ENCODE assay signal across 9 cellular contexts in the genomic region with DNA sequence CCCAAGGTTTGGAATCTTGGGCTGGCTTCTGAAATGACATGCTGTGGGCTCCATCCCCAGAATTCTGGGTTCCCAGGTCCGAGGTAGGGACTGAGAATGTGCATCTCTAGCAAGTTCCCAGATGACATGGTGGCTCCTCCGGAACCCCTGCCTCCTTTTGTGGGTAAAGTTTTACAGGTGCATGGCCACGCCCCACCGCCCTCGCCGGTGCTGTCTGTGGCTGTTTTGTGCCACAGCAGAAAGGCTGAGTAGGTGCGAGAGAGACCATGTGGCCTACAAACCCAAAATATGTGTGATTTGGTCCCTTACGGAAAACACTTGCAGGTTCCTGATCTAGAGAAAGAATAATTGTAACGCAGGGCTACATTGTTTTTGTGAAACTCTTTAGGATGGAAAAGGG. TPM values are rescaled to one million over a fixed set of nuclear protein-coding genes. Genes with fewer than 3 reads are reported as not detected.
DNase-seq lines count a peak whose midpoint lies in the region; ATAC-seq lines count a peak whose summit lies in the region.
"Had no signal": no experiment of that assay in that cellular context is flagged by ENCODE, and none has a peak within 500 bp of the region (broad histone marks: within the 10 kb centered on the region; RNA-seq: fewer than 3 reads in every experiment).

No MANE protein-coding gene starts in this region.

- H3K27ac Mint-ChIP-seq in activated CD4-positive, alpha-beta T cell treated with anti-CD3 and anti-CD28 coated beads, Interleukin-2, amount 10 ng/mL, durations not matched to agents 24 days and 14 days, result peak overlapping the region; percentile 60
- H3K27ac Mint-ChIP-seq in activated naive CD8-positive, alpha-beta T cell, result peak overlapping the region; percentile 90

- no peak for ATAC-seq in HG02970 (IDR thresholded peaks at IDR 0.05; ENCODE audit: low FRiP score, unreplicated experiment)
- ATAC-seq: Panc1 had no signal

- H3K4me3 ChIP-seq in BLaER1 treated with 17β-estradiol and CSF1 and Interleukin-3, amounts not matched to agents 10 nM and 100 nM, result no peak overlapping the region; a peak in 1 of 20 replicates

- no peak overlapping the region for H3K27ac ChIP-seq in BLaER1 treated with 17β-estradiol and CSF1 and Interleukin-3, amounts not matched to agents 10 nM and 100 nM

- H3K4me3 Mint-ChIP-seq in activated CD4-positive, alpha-beta T cell treated with anti-CD3 and anti-CD28 coated beads, Interleukin-2, amount 10 ng/mL, durations not matched to agents 24 days and 14 days, result peak overlapping the region; percentile 34
- peak overlapping the region; percentile 40 for H3K4me3 Mint-ChIP-seq in activated naive CD8-positive, alpha-beta T cell

- peak; percentile 79 for DNase-seq in activated CD4-positive, alpha-beta T cell treated with anti-CD3 and anti-CD28 coated beads, Interleukin-2, amount 10 ng/mL, durations not matched to agents 24 days and 14 days
- peak; percentile 72 for DNase-seq in stimulated activated CD4-positive, alpha-beta T cell treated with anti-CD3 and anti-CD28 coated beads, Interleukin-2, amount 100 ng/mL, for 4 hours (ENCODE audit: low read depth)
- DNase-seq in COLO668 (lab: John Stamatoyannopoulos, UW; ENCODE audit: unreplicated experiment) (no peak), C1 segment of cervical spinal cord (lab: John Stamatoyannopoulos, UW) (no peak), KG1 (lab: John Stamatoyannopoulos, UW) (no peak)

- peaks cover 25% of the 10 kb centered on the region for H3K36me3 Mint-ChIP-seq in activated CD4-positive, alpha-beta T cell treated with anti-CD3 and anti-CD28 coated beads, Interleukin-2, amount 10 ng/mL, durations not matched to agents 24 days and 14 days (ENCODE audit: low read depth)
- H3K36me3 Mint-ChIP-seq in activated naive CD8-positive, alpha-beta T cell, result no peaks in the 10 kb centered on the region

- peaks cover 67 to 95% (median 91%) of the 10 kb centered on the region in 11 experiments for H4K20me1 ChIP-seq in BLaER1 treated with 17β-estradiol and CSF1 and Interleukin-3, amounts not matched to agents 10 nM and 100 nM

- peaks cover 36% of the 10 kb centered on the region for H3K4me1 Mint-ChIP-seq in activated CD4-positive, alpha-beta T cell treated with anti-CD3 and anti-CD28 coated beads, Interleukin-2, amount 10 ng/mL, durations not matched to agents 24 days and 14 days
- peaks cover 53% of the 10 kb centered on the region for H3K4me1 Mint-ChIP-seq in activated naive CD8-positive, alpha-beta T cell (ENCODE audit: low read depth)

- H3K4me1 ChIP-seq in BLaER1 treated with 17β-estradiol and CSF1 and Interleukin-3, amounts not matched to agents 10 nM and 100 nM, result peaks cover 51 to 82% (median 69%) of the 10 kb centered on the region in 10 experiments

- H3K9me3 Mint-ChIP-seq in activated CD4-positive, alpha-beta T cell treated with anti-CD3 and anti-CD28 coated beads, Interleukin-2, amount 10 ng/mL, durations not matched to agents 24 days and 14 days, result peaks cover 20% of the 10 kb centered on the region
- no peaks in the 10 kb centered on the region for H3K9me3 Mint-ChIP-seq in activated naive CD8-positive, alpha-beta T cell (ENCODE audit: low read depth)

- intact Hi-C loops in activated CD4-positive, alpha-beta T cell treated with anti-CD3 and anti-CD28 coated beads, Interleukin-2, amount 10 ng/mL, durations not matched to agents 24 days and 14 days (cut with micrococcal nuclease), result loop anchor here (1.0 to 2.0 kb wide), 2 partner anchors 32 to 41 kb away; no protein-coding TSS in a partner anchor

- H3K36me3 ChIP-seq in BLaER1 treated with 17β-estradiol and CSF1 and Interleukin-3, amounts not matched to agents 10 nM and 100 nM, result peaks cover 5 to 28% (median 11%) of the 10 kb centered on the region in 11 experiments; a peak in 18 of 22 replicates

- H3K9me3 ChIP-seq in BLaER1 treated with 17β-estradiol and CSF1 and Interleukin-3, amounts not matched to agents 10 nM and 100 nM (replicated peaks in 1 of 11), result peaks cover 18 to 29% (median 25%) of the 10 kb centered on the region in 11 experiments

- H3K27me3 Mint-ChIP-seq in activated CD4-positive, alpha-beta T cell treated with anti-CD3 and anti-CD28 coated beads, Interleukin-2, amount 10 ng/mL, durations not matched to agents 24 days and 14 days, result no peaks in the 10 kb centered on the region
- H3K27me3 Mint-ChIP-seq in activated naive CD8-positive, alpha-beta T cell, result no peaks in the 10 kb centered on the region

- H3K27me3 ChIP-seq in BLaER1 treated with 17β-estradiol and CSF1 and Interleukin-3, amounts not matched to agents 10 nM and 100 nM, result no peaks in the 10 kb centered on the region

- no peak overlapping the region for H3K9ac ChIP-seq in BLaER1 treated with 17β-estradiol and CSF1 and Interleukin-3, amounts not matched to agents 10 nM and 100 nM

- H3K4me2 ChIP-seq in BLaER1 treated with 17β-estradiol and CSF1 and Interleukin-3, amounts not matched to agents 10 nM and 100 nM, result peak overlapping the region; percentile 30 to 71 (median 49); a peak in 21 of 22 replicates

RNA-seq across cellular contexts. Expression of a gene that starts 30.9 kb away (rescaled TPM):
- total RNA-seq in activated CD4-positive, alpha-beta T cell treated with anti-CD3 and anti-CD28 coated beads, Interleukin-2, amount 10 ng/mL, durations not matched to agents 24 days and 14 days, result 40.7 and 41.1 TPM in 2 replicates

Comparison
In these comparisons a context has a peak if more than half of its experiments do, and no peak if none do; other contexts are left out.
1. DNase-seq: peak in activated CD4-positive, alpha-beta T cell treated with anti-CD3 and anti-CD28 coated beads, Interleukin-2, amount 10 ng/mL, durations not matched to agents 24 days and 14 days (single experiment) and stimulated activated CD4-positive, alpha-beta T cell treated with anti-CD3 and anti-CD28 coated beads, Interleukin-2, amount 100 ng/mL, for 4 hours (single experiment); none in COLO668 (single experiment), C1 segment of cervical spinal cord (0 of 14) and KG1 (single experiment).